In genomic region chr17:21019976-21020575, GRCh38 we compare ENCODE assay signal across 9 cellular contexts. TPM values are rescaled to one million over a fixed set of nuclear protein-coding genes. Genes with fewer than 3 reads are reported as not detected.
DNase-seq lines count a peak whose midpoint lies in the region; ATAC-seq and TF ChIP-seq lines count a peak whose summit lies in the region.
"Had no signal": no experiment of that assay in that cellular context is flagged by ENCODE, and none has a peak within 500 bp of the region (broad histone marks: within the 10 kb centered on the region; RNA-seq: fewer than 3 reads in every experiment).

No MANE protein-coding gene starts in this region.

- ATAC-seq in GM19035 (IDR thresholded peaks at IDR 0.05; ENCODE audit: unreplicated experiment) (peak; percentile 76), HG03520 (IDR thresholded peaks at IDR 0.05; ENCODE audit: unreplicated experiment) (no peak), GM19324 (IDR thresholded peaks at IDR 0.05; ENCODE audit: low FRiP score, unreplicated experiment) (no peak), HG02763 (IDR thresholded peaks at IDR 0.05; ENCODE audit: unreplicated experiment) (no peak)

- peaks cover 65% of the 10 kb centered on the region for H3K36me3 ChIP-seq in SU-DHL-6 (ENCODE audit: low read length)

- peak; percentile 79 for DNase-seq in Ammon's horn (ENCODE audit: low spot score)
- DNase-seq in dorsolateral prefrontal cortex = peak; percentile 74 to 83 (median 80)
- no peak for DNase-seq in nephron progenitor cell

- H3K27me3 Mint-ChIP-seq in nephron progenitor cell (ENCODE audit: low read depth, poor library complexity) = no peaks in the 10 kb centered on the region

- no peaks in the 10 kb centered on the region for H3K9me2 ChIP-seq in SU-DHL-6 (replicated peaks; ENCODE audit: insufficient read depth, low read length)

- H3K4me3 Mint-ChIP-seq in nephron progenitor cell = no peak overlapping the region

- H3K27ac ChIP-seq in SU-DHL-6 (ENCODE audit: low read depth, low read length) = no peak overlapping the region
- peak overlapping the region in 49 of 59 donors; percentile 1 to 82 (median 54) for H3K27ac ChIP-seq in dorsolateral prefrontal cortex
- H3K27ac ChIP-seq: epithelial cell of prostate had no signal

- no peak overlapping the region for H3K4me3 ChIP-seq in SU-DHL-6 (ENCODE audit: insufficient read depth, low read length, poor library complexity, severe bottlenecking)
- peak overlapping the region in 2 of 59 donors; percentile 4 to 20 for H3K4me3 ChIP-seq in dorsolateral prefrontal cortex

- H3K9me3 ChIP-seq in SU-DHL-6 (ENCODE audit: insufficient read depth, low read length) = no peaks in the 10 kb centered on the region

- H2AFZ ChIP-seq in SU-DHL-6 (ENCODE audit: low read depth, low read length, severe bottlenecking) = no peak overlapping the region

- peaks cover 89% of the 10 kb centered on the region for H3K36me3 Mint-ChIP-seq in nephron progenitor cell (ENCODE audit: low read depth)

- H3K79me2 ChIP-seq in SU-DHL-6 (ENCODE audit: insufficient read depth, low read length) = peaks cover 94% of the 10 kb centered on the region

- H3K4me2 ChIP-seq in SU-DHL-6 (ENCODE audit: low read depth, low read length, poor library complexity, severe bottlenecking) = no peak overlapping the region

- TF ChIP-seq CTCF in SU-DHL-6 (IDR thresholded peaks at IDR 0.05; ENCODE audit: insufficient read depth, low read length, poor library complexity, severe bottlenecking) (peak; percentile 30), dorsolateral prefrontal cortex (IDR thresholded peaks at IDR 0.05 in 54 of 56, conservative IDR thresholded peaks at IDR 0.05 in 2 of 56; ENCODE audit: low read depth in 1 of 56, partially characterized antibody in 56 of 56) (peak; percentile 27 to 76 (median 58)), nephron progenitor cell (IDR thresholded peaks at IDR 0.05) (peak; percentile 10)

- peaks cover 45% of the 10 kb centered on the region for H4K20me1 ChIP-seq in SU-DHL-6 (ENCODE audit: low read depth, low read length)

- H3K9me3 Mint-ChIP-seq in nephron progenitor cell = no peaks in the 10 kb centered on the region

- no peak overlapping the region for H3K9ac ChIP-seq in SU-DHL-6 (ENCODE audit: low read length)

- intact Hi-C loops in dorsolateral prefrontal cortex (cut with DNase I) = loop anchor here in 1 of 2 donors (1.0 kb wide), 1 partner anchor 20 kb away; no protein-coding TSS in a partner anchor

- peaks cover 10% of the 10 kb centered on the region; the same call in 1 of the 2 replicates for H3F3A ChIP-seq in SU-DHL-6 (ENCODE audit: insufficient read depth)

- peaks cover 8% of the 10 kb centered on the region for H3K4me1 Mint-ChIP-seq in nephron progenitor cell

- H3K27me3 ChIP-seq in SU-DHL-6 (ENCODE audit: low read length) = no peaks in the 10 kb centered on the region
- H3K27me3 ChIP-seq in dorsolateral prefrontal cortex = no peaks in the 10 kb centered on the region

- peak overlapping the region; percentile 87 for H3K27ac Mint-ChIP-seq in nephron progenitor cell

RNA-seq across cellular contexts. Expression of gene USP22, which starts 22.7 kb away (rescaled TPM):
- 100 to 1,000 TPM; 223 to 385 (median 299) TPM for total RNA-seq in dorsolateral prefrontal cortex
